ENCODE assay signal across 21 cellular contexts in genomic region chr1:244367399-244368114, GRCh38.
A peak's percentile ranks its signal among the peaks of the same experiment; 100 is the strongest.
DNase-seq lines count a peak whose midpoint lies in the region; ATAC-seq and TF ChIP-seq lines count a peak whose summit lies in the region.
"Had no signal": no experiment of that assay in that cellular context is flagged by ENCODE, and none has a peak within 500 bp of the region (broad histone marks: within the 10 kb centered on the region; RNA-seq: fewer than 3 reads in every experiment).

No MANE protein-coding gene starts in this region.

- in situ Hi-C loops in mammary epithelial cell (cut with MboI; ENCODE audit: low sequenced_read_pairs in 2 of 2), result no loop called here

- H3K27ac ChIP-seq in mammary epithelial cell (ENCODE audit: insufficient read depth, low read depth, low read length) (no peak overlapping the region), endodermal cell (ENCODE audit: low read depth, low read length) (no peak overlapping the region), mesodermal cell (ENCODE audit: low read depth, low read length, severe bottlenecking) (peak overlapping the region; percentile 66), trophoblast cell (ENCODE audit: low read depth, low read length) (no peak overlapping the region)
- H3K27ac ChIP-seq: GM23248 had no signal

- H3K4me2 ChIP-seq in mammary epithelial cell (ENCODE audit: insufficient read depth, low read depth, low read length) (no peak overlapping the region), trophoblast cell (ENCODE audit: low read length) (no peak overlapping the region)

- peak overlapping the region; percentile 40 for H4K12ac ChIP-seq in trophoblast cell (ENCODE audit: low read depth, low read length)

- H3K36me3 Mint-ChIP-seq in MCF 10A (ENCODE audit: insufficient read depth, unreplicated experiment) (no peaks in the 10 kb centered on the region), endodermal cell (ENCODE audit: low read depth) (peaks cover 2% of the 10 kb centered on the region)

- H3K9me3 ChIP-seq in mammary epithelial cell (replicated peaks; ENCODE audit: insufficient read depth, low read length) (no peaks in the 10 kb centered on the region), endodermal cell (ENCODE audit: control insufficient read depth, low read length) (peaks cover 15% of the 10 kb centered on the region), mesodermal cell (ENCODE audit: control insufficient read depth, low read length) (peaks cover 7% of the 10 kb centered on the region), trophoblast cell (ENCODE audit: insufficient read depth, low read depth, low read length) (no peaks in the 10 kb centered on the region)
- H3K9me3 ChIP-seq: Peyer's patch had no signal

- no peak for ATAC-seq in HG03378 (IDR thresholded peaks at IDR 0.05; ENCODE audit: unreplicated experiment)
- ATAC-seq: SK-N-SH treated with all-trans-retinoic acid at 6 μM for 48 hours had no signal

- H3K23ac ChIP-seq in trophoblast cell (ENCODE audit: low read length), result no peak overlapping the region

- peaks cover 29% of the 10 kb centered on the region for H3K4me1 Mint-ChIP-seq in MCF 10A (ENCODE audit: insufficient read depth, unreplicated experiment)
- H3K4me1 Mint-ChIP-seq in endodermal cell, result peaks cover 37% of the 10 kb centered on the region

- H3K79me2 ChIP-seq in mammary epithelial cell (ENCODE audit: insufficient read depth, low read length) (no peaks in the 10 kb centered on the region), trophoblast cell (ENCODE audit: control insufficient read depth, insufficient read depth, low read length, poor library complexity) (peaks cover 2% of the 10 kb centered on the region)

- H4K8ac ChIP-seq in trophoblast cell (ENCODE audit: low read depth, low read length), result peak overlapping the region; percentile 46

- H3K27ac Mint-ChIP-seq in MCF 10A (ENCODE audit: low read depth, unreplicated experiment) (peak overlapping the region; percentile 24), endodermal cell (peak overlapping the region; percentile 48)

- CTCF ChIA-PET in MCF 10A (lab: Yijun Ruan, JAX) (interaction anchor here (0.6 to 0.7 kb wide), 2 partner anchors 11 to 14 kb away, joined by 4 read pairs; no protein-coding TSS in a partner anchor), mammary epithelial cell (lab: Charles Lee; ENCODE audit: low non-redundant PET) (no interaction called here)

- H2BK120ac ChIP-seq in trophoblast cell (ENCODE audit: insufficient read depth, low read length, poor library complexity), result peak overlapping the region; percentile 39

- H3K27me3 Mint-ChIP-seq in MCF 10A (ENCODE audit: insufficient read depth, unreplicated experiment) (no peaks in the 10 kb centered on the region), endodermal cell (ENCODE audit: insufficient read depth) (peaks cover 2% of the 10 kb centered on the region)

- H2BK5ac ChIP-seq in trophoblast cell (ENCODE audit: low read depth, low read length, poor library complexity), result no peak overlapping the region

- H2AFZ ChIP-seq in mammary epithelial cell (ENCODE audit: low read depth, low read length) (no peak overlapping the region), trophoblast cell (ENCODE audit: insufficient read depth, low read length, poor library complexity) (no peak overlapping the region)
- H2AFZ ChIP-seq: GM23248 had no signal

- H3K18ac ChIP-seq in trophoblast cell (ENCODE audit: low read length), result peak overlapping the region; percentile 67

- H2AK5ac ChIP-seq in trophoblast cell (ENCODE audit: low read length), result peak overlapping the region; percentile 32

- no peak overlapping the region for H3K4me3 Mint-ChIP-seq in MCF 10A (ENCODE audit: unreplicated experiment)
- H3K4me3 Mint-ChIP-seq in endodermal cell, result no peak overlapping the region

- POLR2A ChIA-PET in MCF 10A (lab: Yijun Ruan, JAX), result interaction anchor here (1.2 to 4.9 kb wide), 2 partner anchors 18 to 44 kb away, joined by 3 to 67 read pairs; no protein-coding TSS in a partner anchor

- BruUV-seq in MCF 10A (replicated peaks; lab: Mats Ljungman, UMichigan) (no TSS peak), mammary epithelial cell (replicated peaks; lab: Mats Ljungman, UMichigan) (no TSS peak)

- dilution Hi-C loops in mammary epithelial cell (cut with HindIII; ENCODE audit: low sequenced_read_pairs), result no loop called here

- H3K4me3 ChIP-seq in mammary epithelial cell (replicated peaks in 1 of 3; ENCODE audit: insufficient read depth in 1 of 3, low read depth in 2 of 3, low read length in 3 of 3) (no peak overlapping the region), endodermal cell (ENCODE audit: low read length) (no peak overlapping the region), mesodermal cell (ENCODE audit: extremely low read depth, insufficient read depth, low read length, poor library complexity, severe bottlenecking) (no peak overlapping the region), trophoblast cell (ENCODE audit: low read depth, low read length) (no peak overlapping the region)
- H3K4me3 ChIP-seq: GM23248, Peyer's patch had no signal

- H3K36me3 ChIP-seq in mammary epithelial cell (ENCODE audit: insufficient read depth, low read length) (no peaks in the 10 kb centered on the region), endodermal cell (ENCODE audit: control insufficient read depth, insufficient read depth, low read length) (no peaks in the 10 kb centered on the region), mesodermal cell (ENCODE audit: control insufficient read depth, insufficient read depth, low read length) (no peaks in the 10 kb centered on the region), trophoblast cell (ENCODE audit: control insufficient read depth in 1 of 2, insufficient read depth in 2 of 2, low read length in 2 of 2) (peaks cover 1 to 2% of the 10 kb centered on the region in 2 experiments)
- H3K36me3 ChIP-seq: Peyer's patch had no signal

- H3K27me3 ChIP-seq in mammary epithelial cell (ENCODE audit: insufficient read depth, low read length), result no peaks in the 10 kb centered on the region
- H3K27me3 ChIP-seq in endodermal cell (ENCODE audit: control insufficient read depth, insufficient read depth, low read length, poor library complexity, severe bottlenecking), result no peaks in the 10 kb centered on the region
- no peaks in the 10 kb centered on the region for H3K27me3 ChIP-seq in trophoblast cell (ENCODE audit: insufficient read depth, low read length)
- H3K27me3 ChIP-seq: Peyer's patch had no signal

- DNase-seq in MCF 10A (ENCODE audit: unreplicated experiment) (no peak), mammary epithelial cell (no peak), endodermal cell (no peak), trophoblast cell (no peak), NCI-H510A (lab: John Stamatoyannopoulos, UW) (no peak), HK-2 (ENCODE audit: unreplicated experiment) (no peak)
- DNase-seq: 8988T, C1 segment of cervical spinal cord, EL, GF-D8, GM23248, KG1, NCI-H1092 treated with DMSO at 0.1 percent for 48 hours, NCI-H146, NCI-H2029, NCI-H226, NCI-H524, Peyer's patch had no signal

- intact Hi-C loops in MCF 10A (cut with micrococcal nuclease) (no loop called here), mammary epithelial cell (cut with micrococcal nuclease) (no loop called here)

- no peak overlapping the region for H3K4ac ChIP-seq in trophoblast cell (ENCODE audit: low read depth, low read length)

- peaks cover 17% of the 10 kb centered on the region for H3K4me1 ChIP-seq in mammary epithelial cell (ENCODE audit: insufficient read depth, low read length)
- peaks cover 17% of the 10 kb centered on the region for H3K4me1 ChIP-seq in endodermal cell (ENCODE audit: control insufficient read depth, insufficient read depth, low read length)
- H3K4me1 ChIP-seq in mesodermal cell (ENCODE audit: control insufficient read depth, insufficient read depth, low read length, poor library complexity, severe bottlenecking), result peaks cover 8% of the 10 kb centered on the region
- H3K4me1 ChIP-seq in trophoblast cell (ENCODE audit: control insufficient read depth in 1 of 2, insufficient read depth in 2 of 2, low read length in 2 of 2), result peaks cover 5 to 8% of the 10 kb centered on the region in 2 experiments
- H3K4me1 ChIP-seq: Peyer's patch had no signal

- no peak overlapping the region for H2BK12ac ChIP-seq in trophoblast cell (ENCODE audit: low read length)

- H4K91ac ChIP-seq in trophoblast cell (ENCODE audit: low read depth, low read length), result peak overlapping the region; percentile 50

- peaks cover under 1% of the 10 kb centered on the region for H3K79me1 ChIP-seq in trophoblast cell (ENCODE audit: low read length)

- no peak for TF ChIP-seq CTCF in MCF 10A (IDR thresholded peaks at IDR 0.05; ENCODE audit: unreplicated experiment)
- TF ChIP-seq CTCF in mammary epithelial cell (conservative IDR thresholded peaks at IDR 0.05 in 1 of 2, IDR thresholded peaks at IDR 0.05 in 1 of 2; ENCODE audit: extremely low read depth in 1 of 2, insufficient read depth in 1 of 2, low read depth in 1 of 2, low read length in 2 of 2), result no peak
- TF ChIP-seq CTCF in endodermal cell (conservative IDR thresholded peaks at IDR 0.05), result no peak

- no peaks in the 10 kb centered on the region for H4K20me1 ChIP-seq in mammary epithelial cell (ENCODE audit: insufficient read depth, low read length)

- H3K9me3 Mint-ChIP-seq in MCF 10A (ENCODE audit: unreplicated experiment) (no peaks in the 10 kb centered on the region), endodermal cell (peaks cover 16% of the 10 kb centered on the region)

- WGBS in mammary epithelial cell (ENCODE audit: low coverage, missing lambda C conversion rate), result 93% methylated on average over 15 of the region's 18 CpGs
- 92 to 98% methylated on average over 8 to 17 of the region's 18 CpGs for WGBS in endodermal cell (ENCODE audit: insufficient coverage in 1 of 2, insufficient read length in 1 of 2), 2 experiments
- WGBS in mesodermal cell (ENCODE audit: insufficient coverage in 2 of 2), 2 experiments, result 91 to 93% methylated on average over 12 of the region's 18 CpGs
- no CpG with 5 or more reads among the region's 18 CpGs for WGBS in trophoblast cell (ENCODE audit: extremely low coverage, insufficient coverage, insufficient read length)

- no peak overlapping the region for H3K9ac ChIP-seq in mammary epithelial cell (ENCODE audit: insufficient read depth, low read length)
- no peak overlapping the region for H3K9ac ChIP-seq in endodermal cell (ENCODE audit: extremely low read depth, low read length, poor library complexity, severe bottlenecking)
- H3K9ac ChIP-seq in trophoblast cell (ENCODE audit: low read length), result no peak overlapping the region
- H3K9ac ChIP-seq: GM23248 had no signal

- peak overlapping the region; percentile 35 for H3K14ac ChIP-seq in trophoblast cell (ENCODE audit: low read length)
